ENCODE assay signal across 8 cellular contexts in genomic region chr5:132294728-132295504, GRCh38. TPM values are rescaled to one million over a fixed set of nuclear protein-coding genes. Genes with fewer than 3 reads are reported as not detected.
DNase-seq lines count a peak whose midpoint lies in the region; ATAC-seq and TF ChIP-seq lines count a peak whose summit lies in the region.

No MANE protein-coding gene starts in this region.

- POLR2A ChIA-PET in AG04449 (lab: Yijun Ruan, JAX): interaction anchor here (0.9 to 2.0 kb wide), 5 partner anchors 31 to 131 kb away, joined by 3 to 10 read pairs (median 4); no protein-coding TSS in a partner anchor

- peak overlapping the region; percentile 73 for H2BK120ac ChIP-seq in mesenchymal stem cell (ENCODE audit: low read depth, low read length)

- H3K14ac ChIP-seq in mesenchymal stem cell (ENCODE audit: low read length in 2 of 2): peak overlapping the region in 1 of 2 experiments; percentile 95

- H3K4me1 ChIP-seq in duodenal mucosa (ENCODE audit: control insufficient read depth in 1 of 2, insufficient read depth in 2 of 2, low read length in 2 of 2) (peaks cover 27 to 35% of the 10 kb centered on the region in 2 donors), mesenchymal stem cell (ENCODE audit: control insufficient read depth, insufficient read depth, low read depth, low read length) (peaks cover 15% of the 10 kb centered on the region)

- 1% methylated on average over 42 of the region's 50 CpGs for WGBS in mesenchymal stem cell

- DNase-seq in AG04449 (ENCODE audit: low read depth, low spot score): no peak
- peak; percentile 46 for DNase-seq in MG63
- peak; percentile 61 for DNase-seq in activated CD4-positive, alpha-beta T cell treated with anti-CD3 and anti-CD28 coated beads, Interleukin-2, amount 50 U/mL, for 1 hour
- peak; percentile 95 for DNase-seq in mesenchymal stem cell
- DNase-seq in stimulated activated CD8-positive, alpha-beta memory T cell treated with anti-CD3 and anti-CD28 coated beads, Interleukin-15, amount 100 ng/mL, for 48 hours (ENCODE audit: low read depth in 2 of 2): peak; percentile 75 to 77
- DNase-seq in 8988T: no peak

- H3K18ac ChIP-seq in mesenchymal stem cell (ENCODE audit: low read depth in 1 of 2, low read length in 2 of 2): peak overlapping the region; percentile 79 to 81

- H2BK15ac ChIP-seq in mesenchymal stem cell (ENCODE audit: low read depth, poor library complexity, severe bottlenecking): peak overlapping the region; percentile 6

- H2AK5ac ChIP-seq in mesenchymal stem cell (ENCODE audit: low read length, severe bottlenecking): no peak overlapping the region

- peak overlapping the region in 1 of 2 experiments; percentile 78 for H3K4ac ChIP-seq in mesenchymal stem cell (ENCODE audit: low read depth in 1 of 2, low read length in 2 of 2)

- ATAC-seq in GM21381 (IDR thresholded peaks at IDR 0.05; ENCODE audit: unreplicated experiment): peak; percentile 13

- H3K9me3 ChIP-seq in MG63: no peaks in the 10 kb centered on the region
- no peaks in the 10 kb centered on the region for H3K9me3 ChIP-seq in duodenal mucosa (ENCODE audit: control insufficient read depth in 1 of 2, low read length in 2 of 2)
- H3K9me3 ChIP-seq in mesenchymal stem cell (ENCODE audit: control insufficient read depth, low read length): no peaks in the 10 kb centered on the region

- peak overlapping the region; percentile 97 for H3K27ac ChIP-seq in duodenal mucosa (ENCODE audit: low read depth, low read length)
- H3K27ac ChIP-seq in mesenchymal stem cell (ENCODE audit: low read length, poor library complexity, severe bottlenecking): peak overlapping the region; percentile 61

- H3K9ac ChIP-seq in duodenal mucosa (ENCODE audit: low read depth in 1 of 2, low read length in 2 of 2) (peak overlapping the region; percentile 73 to 84), mesenchymal stem cell (ENCODE audit: low read length) (peak overlapping the region; percentile 92)

- TF ChIP-seq CTCF in AG04449 (IDR thresholded peaks at IDR 0.05; ENCODE audit: insufficient read depth, low read length, missing control alignments): no peak

- peak overlapping the region; percentile 90 for H3K4me2 ChIP-seq in mesenchymal stem cell (ENCODE audit: low read length, poor library complexity, severe bottlenecking)

- H2AFZ ChIP-seq in mesenchymal stem cell (ENCODE audit: low read depth, low read length): peak overlapping the region; percentile 93

- H4K8ac ChIP-seq in mesenchymal stem cell (ENCODE audit: low read length): peak overlapping the region; percentile 78

- H3K36me3 ChIP-seq in MG63 (no peaks in the 10 kb centered on the region), duodenal mucosa (ENCODE audit: control insufficient read depth in 1 of 2, insufficient read depth in 2 of 2, low read length in 2 of 2) (no peaks in the 10 kb centered on the region), mesenchymal stem cell (ENCODE audit: control insufficient read depth in 1 of 2, insufficient read depth in 2 of 2, low read depth in 1 of 2, low read length in 2 of 2) (no peaks in the 10 kb centered on the region)

- H3K27me3 ChIP-seq in MG63: peaks cover 3% of the 10 kb centered on the region; the same call in 1 of the 2 replicates
- H3K27me3 ChIP-seq in duodenal mucosa (ENCODE audit: control insufficient read depth in 1 of 2, insufficient read depth in 2 of 2, low read length in 2 of 2): no peaks in the 10 kb centered on the region
- H3K27me3 ChIP-seq in mesenchymal stem cell (ENCODE audit: control insufficient read depth in 1 of 2, insufficient read depth in 1 of 2, low read length in 2 of 2): no peaks in the 10 kb centered on the region

- peak overlapping the region in 1 of 2 experiments; percentile 65 for H3K23ac ChIP-seq in mesenchymal stem cell (ENCODE audit: low read length in 2 of 2)

- no peak overlapping the region for H2BK5ac ChIP-seq in mesenchymal stem cell (ENCODE audit: low read depth, low read length, poor library complexity, severe bottlenecking)

- CTCF ChIA-PET in AG04449 (lab: Yijun Ruan, JAX): interaction anchor here (1.1 to 4.3 kb wide), 7 partner anchors 9 to 230 kb away, joined by 3 to 28 read pairs (median 8); no protein-coding TSS in a partner anchor

- H3K79me1 ChIP-seq in mesenchymal stem cell (replicated peaks; ENCODE audit: low read length, poor library complexity, severe bottlenecking): peaks cover 26% of the 10 kb centered on the region

- H2BK12ac ChIP-seq in mesenchymal stem cell (ENCODE audit: low read length in 2 of 2): peak overlapping the region in 1 of 2 experiments; percentile 91

- peak overlapping the region; percentile 66 for H4K91ac ChIP-seq in mesenchymal stem cell (ENCODE audit: low read length)

- H3K4me3 ChIP-seq in AG04449 (ENCODE audit: low read depth, low read length) (peak overlapping the region; percentile 72), MG63 (peak overlapping the region; percentile 59), duodenal mucosa (ENCODE audit: low read depth in 1 of 2, low read length in 2 of 2) (peak overlapping the region; percentile 81 to 84), mesenchymal stem cell (ENCODE audit: insufficient read depth in 1 of 2, low read depth in 1 of 2, low read length in 2 of 2) (peak overlapping the region; percentile 82 to 92)

RNA-seq across cellular contexts. Expression of gene SLC22A4, which starts 0.7 kb away (rescaled TPM):
- total RNA-seq in MG63 (2014; rRNA removed; shearing (Covaris generic); ENCODE audit: low replicate concordance): 0.03 and 0.35 TPM in 2 replicates
- 1.8 TPM for polyA plus RNA-seq in mesenchymal stem cell (2013, experiment 1 of 2)
- polyA plus RNA-seq in mesenchymal stem cell (2013, experiment 2 of 2): 1.9 TPM

RNA-seq across cellular contexts. Expression of gene PDLIM4, which starts 37.4 kb away (rescaled TPM):
- 71.1 and 130 TPM in 2 replicates for total RNA-seq in MG63 (2014; rRNA removed; shearing (Covaris generic); ENCODE audit: low replicate concordance)
- polyA plus RNA-seq in mesenchymal stem cell (2013, experiment 1 of 2): 33.9 TPM
- polyA plus RNA-seq in mesenchymal stem cell (2013, experiment 2 of 2): 34.0 TPM

Comparison
In these comparisons a context has a peak if more than half of its experiments do, and no peak if none do; other contexts are left out.
1. DNase-seq: peak in MG63 (single experiment), activated CD4-positive, alpha-beta T cell treated with anti-CD3 and anti-CD28 coated beads, Interleukin-2, amount 50 U/mL, for 1 hour (single experiment), mesenchymal stem cell (single experiment) and stimulated activated CD8-positive, alpha-beta memory T cell treated with anti-CD3 and anti-CD28 coated beads, Interleukin-15, amount 100 ng/mL, for 48 hours (2 of 2); none in AG04449 (single experiment) and 8988T (single experiment).
2. Peak in every context shown above with its lines, with median percentiles within 50 percentile points of each other: H3K4me3 ChIP-seq.